Comparison of ENCODE assay signal across 28 cellular contexts in genomic region chr11:68966894-68967780, GRCh38. TPM values are rescaled to one million over a fixed set of nuclear protein-coding genes. Genes with fewer than 3 reads are reported as not detected.
"Had no signal": no experiment of that assay in that cellular context is flagged by ENCODE, and none has a peak within 500 bp of the region (broad histone marks: within the 10 kb centered on the region; RNA-seq: fewer than 3 reads in every experiment).

No MANE protein-coding gene starts in this region.

- ATAC-seq: activated T-helper 17 cell treated with anti-CD3 and anti-CD28 coated beads, Interleukin-2, amount 50 U/mL, for 72 hours; gastroesophageal sphincter; stimulated activated memory B cell treated with anti-CD40 and anti-IgM and Interleukin-4, amounts not matched to agents 10 μg/mL and 1 μg/mL and 100 μg/mL, for 72 hours; T-helper 17 cell had no signal

- H3K4me2 ChIP-seq: smooth muscle cell had no signal

- H3K4me1 ChIP-seq: colonic mucosa, esophagus squamous epithelium, gastroesophageal sphincter, testis had no signal

- H3K9me3 Mint-ChIP-seq: activated CD4-positive, alpha-beta T cell treated with anti-CD3 and anti-CD28 coated beads, Interleukin-2, amount 10 ng/mL, durations not matched to agents 24 days and 14 days; activated naive CD8-positive, alpha-beta T cell treated with anti-CD3 and anti-CD28 coated beads for 36 hours; activated T-cell treated with anti-CD3 and anti-CD28 coated beads, Interleukin-2, amount 50 U/mL, for 24 hours; activated T-helper 17 cell treated with anti-CD3 and anti-CD28 coated beads, Interleukin-2, amount 50 U/mL, for 72 hours; central memory CD8-positive, alpha-beta T cell had no signal

- FAIRE-seq: astrocyte, islet of Langerhans had no signal

- H3K4me3 Mint-ChIP-seq: activated CD8-positive, alpha-beta T cell treated with anti-CD3 and anti-CD28 coated beads, Interleukin-2, amount 10 ng/mL, durations not matched to agents 7 days and 5 days; activated naive CD8-positive, alpha-beta T cell treated with anti-CD3 and anti-CD28 coated beads for 36 hours; activated T-cell treated with anti-CD3 and anti-CD28 coated beads, Interleukin-2, amount 50 U/mL, for 24 hours; activated T-helper 17 cell treated with anti-CD3 and anti-CD28 coated beads, Interleukin-2, amount 50 U/mL, for 72 hours; naive B cell; stimulated activated memory B cell treated with anti-CD40 and anti-IgM and Interleukin-4, amounts not matched to agents 10 μg/mL and 1 μg/mL and 100 μg/mL, for 72 hours had no signal

- H3K4me3 ChIP-seq: colonic mucosa, esophagus squamous epithelium, gastroesophageal sphincter, sigmoid colon, smooth muscle cell, testis had no signal

- DNase-seq: activated CD4-positive, alpha-beta T cell treated with anti-CD3 and anti-CD28 coated beads, Interleukin-2, amount 10 ng/mL, durations not matched to agents 24 days and 14 days; activated CD8-positive, alpha-beta T cell treated with anti-CD3 and anti-CD28 coated beads, Interleukin-2, amount 10 ng/mL, durations not matched to agents 7 days and 5 days; activated naive CD4-positive, alpha-beta T cell treated with Interleukin-2 at 50 U/mL for 16 hours; activated naive CD8-positive, alpha-beta T cell treated with anti-CD3 and anti-CD28 coated beads for 36 hours; activated T-cell treated with anti-CD3 and anti-CD28 coated beads, Interleukin-2, amount 50 U/mL, for 24 hours; colonic mucosa; esophagus squamous epithelium; hypothalamus; mesenchymal stem cell; naive B cell; nucleus accumbens; stimulated activated CD4-positive, alpha-beta T cell treated with anti-CD3 and anti-CD28 coated beads, Interleukin-15, amount 100 ng/mL, for 24 hours; SW 1271; T-helper 17 cell; testis; trophoblast cell had no signal

- H3K27ac ChIP-seq: colonic mucosa, esophagus squamous epithelium, gastroesophageal sphincter, testis had no signal

- H3K27me3 Mint-ChIP-seq: activated CD4-positive, alpha-beta T cell treated with anti-CD3 and anti-CD28 coated beads, Interleukin-2, amount 10 ng/mL, durations not matched to agents 24 days and 14 days; activated naive CD8-positive, alpha-beta T cell treated with anti-CD3 and anti-CD28 coated beads for 36 hours; activated T-helper 17 cell treated with anti-CD3 and anti-CD28 coated beads, Interleukin-2, amount 50 U/mL, for 72 hours had no signal

- H3K9me3 ChIP-seq: colonic mucosa, esophagus squamous epithelium, gastroesophageal sphincter, sigmoid colon, testis had no signal

- H3K27me3 ChIP-seq: colonic mucosa, gastroesophageal sphincter, sigmoid colon, testis had no signal

- H3K27ac Mint-ChIP-seq: activated CD4-positive, alpha-beta T cell treated with anti-CD3 and anti-CD28 coated beads, Interleukin-2, amount 10 ng/mL, durations not matched to agents 24 days and 14 days; activated CD8-positive, alpha-beta T cell treated with anti-CD3 and anti-CD28 coated beads, Interleukin-2, amount 10 ng/mL, durations not matched to agents 7 days and 5 days; activated naive CD8-positive, alpha-beta T cell treated with anti-CD3 and anti-CD28 coated beads for 36 hours; activated T-cell treated with anti-CD3 and anti-CD28 coated beads, Interleukin-2, amount 50 U/mL, for 24 hours; stimulated activated memory B cell treated with anti-CD40 and anti-IgM and Interleukin-4, amounts not matched to agents 10 μg/mL and 1 μg/mL and 100 μg/mL, for 72 hours had no signal

- H3K36me3 Mint-ChIP-seq: naive B cell; stimulated activated memory B cell treated with anti-CD40 and anti-IgM and Interleukin-4, amounts not matched to agents 10 μg/mL and 1 μg/mL and 100 μg/mL, for 72 hours had no signal

- H3K36me3 ChIP-seq: colonic mucosa, esophagus squamous epithelium, gastroesophageal sphincter, sigmoid colon had no signal

RNA-seq across cellular contexts. Expression of gene MRGPRD, which starts 13.6 kb away (rescaled TPM):
- total RNA-seq: activated CD4-positive, alpha-beta T cell treated with anti-CD3 and anti-CD28 coated beads, Interleukin-2, amount 10 ng/mL, durations not matched to agents 24 days and 14 days; activated CD8-positive, alpha-beta T cell treated with anti-CD3 and anti-CD28 coated beads, Interleukin-2, amount 10 ng/mL, durations not matched to agents 7 days and 5 days; activated naive CD8-positive, alpha-beta T cell treated with anti-CD3 and anti-CD28 coated beads for 36 hours; activated T-helper 17 cell treated with anti-CD3 and anti-CD28 coated beads, Interleukin-2, amount 50 U/mL, for 72 hours; astrocyte; colonic mucosa; esophagus squamous epithelium; lower leg skin; mucosa of gallbladder; renal cortical epithelial cell; smooth muscle cell; T-helper 17 cell; testis had no signal
- polyA plus RNA-seq: neural cell, sigmoid colon, smooth muscle cell had no signal

RNA-seq across cellular contexts. Expression of gene MRGPRF, which starts 45.9 kb away (rescaled TPM):
- total RNA-seq: activated CD4-positive, alpha-beta T cell treated with anti-CD3 and anti-CD28 coated beads, Interleukin-2, amount 10 ng/mL, durations not matched to agents 24 days and 14 days; activated CD8-positive, alpha-beta T cell treated with anti-CD3 and anti-CD28 coated beads, Interleukin-2, amount 10 ng/mL, durations not matched to agents 7 days and 5 days; activated naive CD8-positive, alpha-beta T cell treated with anti-CD3 and anti-CD28 coated beads for 36 hours; activated T-helper 17 cell treated with anti-CD3 and anti-CD28 coated beads, Interleukin-2, amount 50 U/mL, for 72 hours; T-helper 17 cell had no signal
- polyA plus RNA-seq: neural cell had no signal
